ENCODE assay signal across 18 cellular contexts in genomic region chr11:120516461-120517389, GRCh38. TPM values are rescaled to one million over a fixed set of nuclear protein-coding genes. Genes with fewer than 3 reads are reported as not detected.
DNase-seq lines count a peak whose midpoint lies in the region; ATAC-seq and TF ChIP-seq lines count a peak whose summit lies in the region.
"Had no signal": no experiment of that assay in that cellular context is flagged by ENCODE, and none has a peak within 500 bp of the region (broad histone marks: within the 10 kb centered on the region; RNA-seq: fewer than 3 reads in every experiment).

No MANE protein-coding gene starts in this region.

- H3K36me3 Mint-ChIP-seq in nephron (ENCODE audit: low read depth) = no peaks in the 10 kb centered on the region
- H3K36me3 Mint-ChIP-seq: stimulated activated memory B cell treated with anti-CD40 and anti-IgM and Interleukin-4, amounts not matched to agents 10 μg/mL and 1 μg/mL and 100 μg/mL, for 72 hours had no signal

- H3K27me3 Mint-ChIP-seq in nephron (ENCODE audit: low read depth) = peaks cover 39% of the 10 kb centered on the region

- H3K4me1 Mint-ChIP-seq in nephron = peaks cover 21% of the 10 kb centered on the region
- H3K4me1 Mint-ChIP-seq: B cell; stimulated activated memory B cell treated with anti-CD40 and anti-IgM and Interleukin-4, amounts not matched to agents 10 μg/mL and 1 μg/mL and 100 μg/mL, for 72 hours had no signal

- H3K4me3 Mint-ChIP-seq in nephron = peak overlapping the region in 1 of 3 experiments; percentile 24
- H3K4me3 Mint-ChIP-seq: B cell; dendritic cell treated with granulocyte-macrophage colony-stimulating factor and Interleukin-4, amounts not matched to agents 40 ng/mL and 50 ng/mL, for 4 days; stimulated activated memory B cell treated with anti-CD40 and anti-IgM and Interleukin-4, amounts not matched to agents 10 μg/mL and 1 μg/mL and 100 μg/mL, for 72 hours; T-helper 1 cell treated with Interleukin-12 subunit alpha and Interleukin-12 subunit beta and Interleukin-4 antibody, amounts not matched to agents 30 μg/mL and 1 μg/mL, for 36 hours had no signal

- H3K9me3 Mint-ChIP-seq in nephron = no peaks in the 10 kb centered on the region
- H3K9me3 Mint-ChIP-seq: dendritic cell treated with granulocyte-macrophage colony-stimulating factor and Interleukin-4, amounts not matched to agents 40 ng/mL and 50 ng/mL, for 4 days; stimulated activated memory B cell treated with anti-CD40 and anti-IgM and Interleukin-4, amounts not matched to agents 10 μg/mL and 1 μg/mL and 100 μg/mL, for 72 hours; T-helper 1 cell treated with Interleukin-12 subunit alpha and Interleukin-12 subunit beta and Interleukin-4 antibody, amounts not matched to agents 30 μg/mL and 1 μg/mL, for 36 hours had no signal

- DNase-seq in DMS153 treated with DMSO at 0.1 percent for 48 hours (lab: John Stamatoyannopoulos, UW; ENCODE audit: unreplicated experiment) (peak; percentile 46), NCI-H524 (lab: John Stamatoyannopoulos, UW) (peak; percentile 61 to 84), cardiac septum (ENCODE audit: low spot score) (peak; percentile 74), T-helper 1 cell (no peak), NCI-H1694 (lab: John Stamatoyannopoulos, UW) (no peak), left lobe of liver (ENCODE audit: low spot score) (no peak)
- DNase-seq: activated CD4-positive, alpha-beta T cell treated with anti-CD3 and anti-CD28 coated beads for 1 hour; activated T-cell treated with anti-CD3 and anti-CD28 coated beads, Interleukin-2, amount 50 U/mL, for 1 hour; esophagus squamous epithelium; NCI-H2107; stimulated activated CD4-positive, alpha-beta T cell treated with anti-CD3 and anti-CD28 coated beads, Interleukin-4, amount 100 ng/mL, for 4 hours; uterus had no signal

- peak overlapping the region in 2 of 3 experiments; percentile 1 to 40 for H3K27ac Mint-ChIP-seq in nephron
- H3K27ac Mint-ChIP-seq: B cell; dendritic cell treated with granulocyte-macrophage colony-stimulating factor and Interleukin-4, amounts not matched to agents 40 ng/mL and 50 ng/mL, for 4 days; stimulated activated memory B cell treated with anti-CD40 and anti-IgM and Interleukin-4, amounts not matched to agents 10 μg/mL and 1 μg/mL and 100 μg/mL, for 72 hours; T-helper 1 cell treated with Interleukin-12 subunit alpha and Interleukin-12 subunit beta and Interleukin-4 antibody, amounts not matched to agents 30 μg/mL and 1 μg/mL, for 36 hours had no signal

- intact Hi-C loops in cardiac septum (cut with DNase I) = no loop called here

- no peak for ATAC-seq in GM18909 (IDR thresholded peaks at IDR 0.05; ENCODE audit: poor library complexity, unreplicated experiment)
- no peak for ATAC-seq in left lobe of liver

- TF ChIP-seq CTCF in nephron (IDR thresholded peaks at IDR 0.05; ENCODE audit: unreplicated experiment in 3 of 3) = no peak

RNA-seq across cellular contexts. Expression of gene GRIK4, which starts 5.2 kb away (rescaled TPM):
- total RNA-seq in cardiac septum (0.40 TPM), left lobe of liver (0.05 TPM)

Comparison
In these comparisons a context has a peak if more than half of its experiments do, and no peak if none do; other contexts are left out.
1. DNase-seq: peak in DMS153 treated with DMSO at 0.1 percent for 48 hours (single experiment), NCI-H524 (2 of 2) and cardiac septum (single experiment); none in T-helper 1 cell (0 of 5), NCI-H1694 (single experiment) and left lobe of liver (single experiment).